1 cellular context compared by ENCODE assay signal in genomic region chr12:47397664-47398281, GRCh38.
TF ChIP-seq lines count a peak whose summit lies in the region.

No MANE protein-coding gene starts in this region.

TF ChIP-seq in K562, 482 proteins besides CTCF, POLR2A, EP300 and RAD21:
- no peak for TF ChIP-seq ZNF407 (IDR thresholded peaks at IDR 0.05; ENCODE audit: low read depth)
- 0 out of 2 replicates have a peak, but pooled peaks have one; percentile 30 for TF ChIP-seq DEAF1 (CRISPR knock-in tag; IDR thresholded peaks at IDR 0.05)
- TF ChIP-seq BRD9 (IDR thresholded peaks at IDR 0.05; ENCODE audit: low read depth, partially characterized antibody), result peak; percentile 63
- 0 out of 2 replicates have a peak, but pooled peaks have one; percentile 17 for TF ChIP-seq SMARCA4 (IDR thresholded peaks at IDR 0.05)
- TF ChIP-seq YY1 (IDR thresholded peaks at IDR 0.05; ENCODE audit: borderline replicate concordance in 1 of 3, control insufficient read depth in 1 of 3, extremely low read depth in 1 of 3, insufficient read depth in 3 of 3, insufficient read length in 1 of 3, insufficient replicate concordance in 2 of 3, low read depth in 1 of 3, low read length in 2 of 3), result peak in 1 of 3 experiments; percentile 69
- no peak for TF ChIP-seq POLR2H (tag; IDR thresholded peaks at IDR 0.05; ENCODE audit: low read depth)
- no peak for TF ChIP-seq ZNF354B (CRISPR knock-in tag; IDR thresholded peaks at IDR 0.05)
- TF ChIP-seq FOXK2 (conservative IDR thresholded peaks at IDR 0.05 in 1 of 2, IDR thresholded peaks at IDR 0.05 in 1 of 2; ENCODE audit: low read depth in 2 of 2), result peak; percentile 83 to 85
- TF ChIP-seq NCOA2 (IDR thresholded peaks at IDR 0.05; ENCODE audit: partially characterized antibody in 2 of 2), result peak in 1 of 2 experiments; percentile 24
- no peak for TF ChIP-seq GATAD2B (IDR thresholded peaks at IDR 0.05; ENCODE audit: borderline replicate concordance)
- TF ChIP-seq POLR2G (IDR thresholded peaks at IDR 0.05; ENCODE audit: low read depth, low read length), result no peak
- peak; percentile 44; the same call in 1 of the 2 replicates for TF ChIP-seq CC2D1A (IDR thresholded peaks at IDR 0.05)
- peak; percentile 55 for TF ChIP-seq SMC3 (conservative IDR thresholded peaks at IDR 0.05; ENCODE audit: insufficient read depth, low read depth, low read length)
- TF ChIP-seq FOXA3 (CRISPR knock-in tag; conservative IDR thresholded peaks at IDR 0.05 in 1 of 2, IDR thresholded peaks at IDR 0.05 in 1 of 2), result peak in 1 of 2 experiments; percentile 34; a peak in 1 of 4 replicates
- peak; percentile 71 for TF ChIP-seq ARID2 (IDR thresholded peaks at IDR 0.05)
